In the genomic region with DNA sequence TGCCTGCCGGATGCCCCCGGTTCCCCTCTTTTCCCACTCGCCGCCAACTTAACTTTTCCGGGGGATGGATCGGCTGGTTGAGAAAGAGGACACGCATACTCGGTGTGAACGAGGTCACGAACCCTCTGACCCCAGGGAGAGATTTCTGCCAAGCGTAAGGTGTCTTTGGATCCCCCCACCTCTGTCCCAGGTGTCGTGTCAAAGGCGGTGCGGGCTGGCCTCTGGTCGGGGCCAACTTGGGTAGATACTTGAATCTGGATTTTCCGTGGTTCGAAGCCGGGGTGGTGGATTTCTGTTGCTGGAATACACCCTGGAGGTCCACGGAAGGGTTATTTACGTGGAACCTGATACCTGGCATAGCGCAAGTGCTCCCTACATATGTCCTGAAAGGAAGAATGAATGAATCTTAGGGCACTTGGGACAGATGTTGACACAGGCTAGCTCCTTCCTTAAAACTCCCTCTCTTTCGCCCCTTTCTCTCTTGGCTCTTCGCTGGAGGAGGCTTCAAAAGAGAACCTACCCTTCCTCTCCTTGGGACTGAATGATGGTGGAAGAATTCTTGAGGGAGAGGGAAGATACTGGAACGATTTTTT, we compare ENCODE assay signal across 12 cellular contexts. TPM values are rescaled to one million over a fixed set of nuclear protein-coding genes. Genes with fewer than 3 reads are reported as not detected.
DNase-seq lines count a peak whose midpoint lies in the region; ATAC-seq and TF ChIP-seq lines count a peak whose summit lies in the region.
"Had no signal": no experiment of that assay in that cellular context is flagged by ENCODE, and none has a peak within 500 bp of the region (broad histone marks: within the 10 kb centered on the region; RNA-seq: fewer than 3 reads in every experiment).

No MANE protein-coding gene starts in this region.

- H3K27me3 ChIP-seq in colonic mucosa: peaks cover 17% of the 10 kb centered on the region
- peaks cover 6 to 10% of the 10 kb centered on the region in 2 donors for H3K27me3 ChIP-seq in mucosa of rectum (ENCODE audit: control insufficient read depth in 2 of 2, insufficient read depth in 2 of 2, low read length in 2 of 2)
- H3K27me3 ChIP-seq in thyroid gland: no peaks in the 10 kb centered on the region

- peaks cover 35% of the 10 kb centered on the region for H3K27me3 Mint-ChIP-seq in T-helper 2 cell treated with Interferon-gamma antibody and Interleukin-4, amounts not matched to agents 5 μg/mL and 100 μg/mL, for 36 hours (ENCODE audit: low read depth)

- TF ChIP-seq POLR2A in thyroid gland (IDR thresholded peaks at IDR 0.05): no peak

- H3K4me1 ChIP-seq in colonic mucosa (no peaks in the 10 kb centered on the region), mucosa of rectum (ENCODE audit: control insufficient read depth in 2 of 2, insufficient read depth in 2 of 2, low read length in 2 of 2) (peaks cover 0 to 4% of the 10 kb centered on the region in 2 donors), thyroid gland (peaks cover 0 to 11% of the 10 kb centered on the region in 2 donors)

- no peak for DNase-seq in T-helper 2 cell treated with Interferon-gamma antibody and Interleukin-4, amounts not matched to agents 5 μg/mL and 100 μg/mL, for 36 hours (ENCODE audit: low spot score)
- DNase-seq in T-helper 2 cell: no peak
- no peak for DNase-seq in colonic mucosa
- DNase-seq in thyroid gland: peak in 1 of 2 donors; percentile 11
- no peak for DNase-seq in SIG-M5 treated with dmso at 0.1 percent for 504 hours (lab: John Stamatoyannopoulos, UW; ENCODE audit: unreplicated experiment)
- no peak for DNase-seq in activated naive CD4-positive, alpha-beta T cell treated with anti-CD3 and anti-CD28 coated beads, Interleukin-2, amount 50 U/mL, for 72 hours (ENCODE audit: low spot score in 2 of 2)
- DNase-seq: GOT3; NCI-H2227 treated with DMSO at 0.1 percent for 48 hours; stimulated activated naive CD4-positive, alpha-beta T cell; SW 1271 had no signal

- no peak for TF ChIP-seq CTCF in colonic mucosa (IDR thresholded peaks at IDR 0.05)
- no peak for TF ChIP-seq CTCF in thyroid gland (IDR thresholded peaks at IDR 0.05)

- no peaks in the 10 kb centered on the region for H3K9me3 ChIP-seq in colonic mucosa
- H3K9me3 ChIP-seq in mucosa of rectum (ENCODE audit: control insufficient read depth in 2 of 2, low read length in 2 of 2): no peaks in the 10 kb centered on the region
- H3K9me3 ChIP-seq in thyroid gland: no peaks in the 10 kb centered on the region

- intact Hi-C loops in colonic mucosa (cut with DNase I): no loop called here
- intact Hi-C loops in thyroid gland (cut with DNase I): no loop called here

- H3K4me1 Mint-ChIP-seq in T-helper 2 cell treated with Interferon-gamma antibody and Interleukin-4, amounts not matched to agents 5 μg/mL and 100 μg/mL, for 36 hours (ENCODE audit: low read depth): peaks cover 4% of the 10 kb centered on the region

- H3K27ac ChIP-seq in colonic mucosa (no peak overlapping the region), mucosa of rectum (ENCODE audit: low read depth in 2 of 2, low read length in 2 of 2) (no peak overlapping the region), thyroid gland (peak overlapping the region in 1 of 3 donors; percentile 51)

- no peak overlapping the region for H3K27ac Mint-ChIP-seq in T-helper 2 cell treated with Interferon-gamma antibody and Interleukin-4, amounts not matched to agents 5 μg/mL and 100 μg/mL, for 36 hours
- H3K27ac Mint-ChIP-seq in activated naive CD4-positive, alpha-beta T cell treated with anti-CD3 and anti-CD28 coated beads, Interleukin-2, amount 50 U/mL, for 72 hours: no peak overlapping the region

- H3K4me3 ChIP-seq in colonic mucosa: peak overlapping the region; percentile 28
- H3K4me3 ChIP-seq in mucosa of rectum (ENCODE audit: low read length in 2 of 2): peak overlapping the region; percentile 45 to 61
- H3K4me3 ChIP-seq in thyroid gland (replicated peaks in 1 of 3): peak overlapping the region; percentile 51 to 78 (median 66)

- ATAC-seq in GM18868 (IDR thresholded peaks at IDR 0.05; ENCODE audit: unreplicated experiment): no peak
- no peak for ATAC-seq in activated naive CD4-positive, alpha-beta T cell treated with anti-CD3 and anti-CD28 coated beads, Interleukin-2, amount 50 U/mL, for 72 hours

- H3K36me3 ChIP-seq in colonic mucosa (no peaks in the 10 kb centered on the region), mucosa of rectum (ENCODE audit: control insufficient read depth in 2 of 2, insufficient read depth in 2 of 2, low read length in 2 of 2) (no peaks in the 10 kb centered on the region), thyroid gland (no peaks in the 10 kb centered on the region)

- peak overlapping the region; percentile 52 for H3K4me3 Mint-ChIP-seq in T-helper 2 cell treated with Interferon-gamma antibody and Interleukin-4, amounts not matched to agents 5 μg/mL and 100 μg/mL, for 36 hours

- H3K9ac ChIP-seq in colonic mucosa (ENCODE audit: low read depth in 2 of 2, low read length in 2 of 2): no peak overlapping the region
- H3K9ac ChIP-seq in mucosa of rectum (ENCODE audit: low read depth in 1 of 2, low read length in 2 of 2): peak overlapping the region in 1 of 2 donors; percentile 12

- WGBS in thyroid gland, 2 donors: 4 to 5% methylated on average over 24 of the region's 24 CpGs

- no peaks in the 10 kb centered on the region for H3K9me3 Mint-ChIP-seq in T-helper 2 cell treated with Interferon-gamma antibody and Interleukin-4, amounts not matched to agents 5 μg/mL and 100 μg/mL, for 36 hours
- peaks cover 7 to 17% of the 10 kb centered on the region in 2 donors for H3K9me3 Mint-ChIP-seq in activated naive CD4-positive, alpha-beta T cell treated with anti-CD3 and anti-CD28 coated beads, Interleukin-2, amount 50 U/mL, for 72 hours

- peaks cover 2% of the 10 kb centered on the region for H3K36me3 Mint-ChIP-seq in T-helper 2 cell treated with Interferon-gamma antibody and Interleukin-4, amounts not matched to agents 5 μg/mL and 100 μg/mL, for 36 hours (ENCODE audit: low read depth)
- H3K36me3 Mint-ChIP-seq in activated naive CD4-positive, alpha-beta T cell treated with anti-CD3 and anti-CD28 coated beads, Interleukin-2, amount 50 U/mL, for 72 hours: peaks cover 8 to 35% of the 10 kb centered on the region in 2 donors

RNA-seq across cellular contexts. Expression of a gene that starts 1.0 kb away (rescaled TPM):
- under 1 TPM in 1 of 2 donors, not detected in 1; 0.80 TPM for total RNA-seq in colonic mucosa
- total RNA-seq in thyroid gland: 10 to 100 TPM in 1 of 4 donors, 1 to 10 TPM in 3; 4.7 to 10.9 (median 7.3) TPM
- total RNA-seq in activated naive CD4-positive, alpha-beta T cell treated with anti-CD3 and anti-CD28 coated beads, Interleukin-2, amount 50 U/mL, for 72 hours: 10 to 100 TPM in 1 of 2 donors, 1 to 10 TPM in 1; 1.3 to 17.3 TPM
